ENCODE assay signal across 8 cellular contexts in genomic region chr14:49972840-49973239, GRCh38.
A peak's percentile ranks its signal among the peaks of the same experiment; 100 is the strongest.
DNase-seq lines count a peak whose midpoint lies in the region; ATAC-seq and TF ChIP-seq lines count a peak whose summit lies in the region.

No MANE protein-coding gene starts in this region.

- H3K9me3 Mint-ChIP-seq in activated CD4-positive, alpha-beta T cell treated with anti-CD3 and anti-CD28 coated beads, Interleukin-2, amount 10 ng/mL, durations not matched to agents 7 days and 5 days = peaks cover 2% of the 10 kb centered on the region

- WGBS in psoas muscle, 3 donors = 13 to 19% (median 18%) methylated on average over 4 of the region's 4 CpGs

- H3K36me3 Mint-ChIP-seq in activated CD4-positive, alpha-beta T cell treated with anti-CD3 and anti-CD28 coated beads, Interleukin-2, amount 10 ng/mL, durations not matched to agents 7 days and 5 days (ENCODE audit: low read depth) = peaks cover 9% of the 10 kb centered on the region

- H3K27ac Mint-ChIP-seq in activated CD4-positive, alpha-beta T cell treated with anti-CD3 and anti-CD28 coated beads, Interleukin-2, amount 10 ng/mL, durations not matched to agents 7 days and 5 days = peak overlapping the region; percentile 98

- CTCF ChIA-PET in activated CD4-positive, alpha-beta T cell treated with anti-CD3 and anti-CD28 coated beads, Interleukin-2, amount 10 ng/mL, durations not matched to agents 7 days and 5 days (lab: Charles Lee) = interaction anchor here (0.9 to 3.4 kb wide), 12 partner anchors 9 to 119 kb away, joined by 3 to 21 read pairs (median 5); partner anchors contain the start of gene ARF6

- H3K27me3 Mint-ChIP-seq in activated CD4-positive, alpha-beta T cell treated with anti-CD3 and anti-CD28 coated beads, Interleukin-2, amount 10 ng/mL, durations not matched to agents 7 days and 5 days = no peaks in the 10 kb centered on the region

- H3K4me1 ChIP-seq in psoas muscle = peaks cover 33% of the 10 kb centered on the region

- POLR2A ChIA-PET in activated CD4-positive, alpha-beta T cell treated with anti-CD3 and anti-CD28 coated beads, Interleukin-2, amount 10 ng/mL, durations not matched to agents 7 days and 5 days (lab: Charles Lee) = interaction anchor here (0.5 to 3.3 kb wide), 6 partner anchors 12 to 89 kb away, joined by 4 to 29 read pairs (median 4); no protein-coding TSS in a partner anchor

- no peaks in the 10 kb centered on the region for H3K9me3 ChIP-seq in psoas muscle

- H3K27ac ChIP-seq in psoas muscle = peak overlapping the region; percentile 73

- H3K27me3 ChIP-seq in psoas muscle (ENCODE audit: insufficient read depth in 3 of 3, low read length in 2 of 3) = no peaks in the 10 kb centered on the region

- peak; percentile 62 for DNase-seq in COLO829 (ENCODE audit: low spot score)
- DNase-seq in LNCaP clone FGC (ENCODE audit: low read depth) = no peak
- peak; percentile 54 for DNase-seq in activated CD4-positive, alpha-beta T cell treated with anti-CD3 and anti-CD28 coated beads, Interleukin-2, amount 10 ng/mL, durations not matched to agents 7 days and 5 days
- peak; percentile 90 for DNase-seq in fibroblast of gingiva (ENCODE audit: low read depth)
- DNase-seq in psoas muscle = no peak
- DNase-seq in C1 segment of cervical spinal cord (lab: John Stamatoyannopoulos, UW) = no peak

- H3K4me1 Mint-ChIP-seq in activated CD4-positive, alpha-beta T cell treated with anti-CD3 and anti-CD28 coated beads, Interleukin-2, amount 10 ng/mL, durations not matched to agents 7 days and 5 days = peaks cover 80% of the 10 kb centered on the region

- TF ChIP-seq CTCF in LNCaP clone FGC (IDR thresholded peaks at IDR 0.05; ENCODE audit: control insufficient read depth, extremely low read depth, insufficient read depth) (no peak), psoas muscle (IDR thresholded peaks at IDR 0.05) (no peak)

- ATAC-seq in psoas muscle = peak in 3 of 4 donors; percentile 51 to 64 (median 62)
- no peak for ATAC-seq in GM21619 (IDR thresholded peaks at IDR 0.05; ENCODE audit: unreplicated experiment)
- no peak for ATAC-seq in HG02642 (IDR thresholded peaks at IDR 0.05; ENCODE audit: poor library complexity, unreplicated experiment)

- intact Hi-C loops in psoas muscle (cut with DNase I) = no loop called here

- no peaks in the 10 kb centered on the region for H3K36me3 ChIP-seq in psoas muscle (ENCODE audit: insufficient read depth in 1 of 2, low read depth in 1 of 2)

- peak overlapping the region; percentile 66 for H3K4me3 Mint-ChIP-seq in activated CD4-positive, alpha-beta T cell treated with anti-CD3 and anti-CD28 coated beads, Interleukin-2, amount 10 ng/mL, durations not matched to agents 7 days and 5 days

- 0 out of 2 replicates have a peak overlapping the region, but pooled peaks have one; percentile 2 for H3K4me3 ChIP-seq in LNCaP clone FGC (ENCODE audit: low read depth, low read length)
- peak overlapping the region; percentile 35 for H3K4me3 ChIP-seq in psoas muscle

Comparison
In these comparisons a context has a peak if more than half of its experiments do, and no peak if none do; other contexts are left out.
1. DNase-seq: peak in COLO829 (single experiment), activated CD4-positive, alpha-beta T cell treated with anti-CD3 and anti-CD28 coated beads, Interleukin-2, amount 10 ng/mL, durations not matched to agents 7 days and 5 days (single experiment) and fibroblast of gingiva (single experiment); none in LNCaP clone FGC (single experiment), psoas muscle (0 of 2) and C1 segment of cervical spinal cord (0 of 14).
2. ATAC-seq: peak in psoas muscle (3 of 4); none in GM21619 (single experiment) and HG02642 (single experiment).